In genomic region chr1:37514350-37515184, GRCh38 we compare ENCODE assay signal across 8 cellular contexts. TPM values are rescaled to one million over a fixed set of nuclear protein-coding genes. Genes with fewer than 3 reads are reported as not detected.
DNase-seq lines count a peak whose midpoint lies in the region; ATAC-seq and TF ChIP-seq lines count a peak whose summit lies in the region.

TSS of gene MEAF6 (minus strand) at chr1:37514766. CDS start at chr1:37514746, 20 bp downstream.

- no peaks in the 10 kb centered on the region for H3K27me3 ChIP-seq in BJ (ENCODE audit: control insufficient read depth, insufficient read depth, low read length)
- no peaks in the 10 kb centered on the region for H3K27me3 ChIP-seq in dorsolateral prefrontal cortex

- POLR2A ChIA-PET in BJ (lab: Charles Lee): interaction anchor here (0.6 to 1.2 kb wide), 2 partner anchors 29 to 39 kb away, joined by 5 read pairs; no protein-coding TSS in a partner anchor

- ATAC-seq in GM19043 (IDR thresholded peaks at IDR 0.05; ENCODE audit: low read depth, unreplicated experiment) (peak; percentile 81), HG03378 (IDR thresholded peaks at IDR 0.05; ENCODE audit: unreplicated experiment) (peak; percentile 70)

- CTCF ChIA-PET in BJ (lab: Yijun Ruan, JAX): interaction anchor here (0.6 to 4.8 kb wide), 27 partner anchors 9 to 819 kb away, joined by 3 to 35 read pairs (median 5); partner anchors contain the start of genes CDCA8, DNALI1 and SNIP1

- DNase-seq in BJ (ENCODE audit: low read depth) (no peak), NCI-H526 treated with DMSO at 0.1 percent for 48 hours (lab: John Stamatoyannopoulos, UW) (peak; percentile 94), dorsolateral prefrontal cortex (peak; percentile 57 to 88 (median 71)), lower leg skin (ENCODE audit: low spot score in 2 of 2) (peak; percentile 66 to 96)
- DNase-seq in activated CD4-positive, alpha-beta T cell treated with anti-CD3 and anti-CD28 coated beads, Interleukin-2, amount 50 U/mL, for 48 hours: peak; percentile 78 to 81
- peak; percentile 73 to 77 for DNase-seq in stimulated activated CD4-positive, alpha-beta T cell treated with anti-CD3 and anti-CD28 coated beads, Interleukin-4, amount 100 ng/mL, for 48 hours (ENCODE audit: low read depth in 2 of 2)

- H3K4me3 ChIP-seq in BJ (ENCODE audit: low read depth, low read length) (peak within 1 kb of the TSS; percentile 82), dorsolateral prefrontal cortex (peak within 1 kb of the TSS; percentile 63 to 97 (median 87)), lower leg skin (ENCODE audit: low read depth, poor library complexity, severe bottlenecking) (peak within 1 kb of the TSS; percentile 92)

- TF ChIP-seq POLR2A in lower leg skin (IDR thresholded peaks at IDR 0.05): peak in 1 of 2 donors; percentile 24

- 0 to 1% methylated on average over 61 to 82 of the region's 100 CpGs for WGBS in lower leg skin, 2 donors

- H3K27ac ChIP-seq in dorsolateral prefrontal cortex: peak within 1 kb of the TSS; percentile 53 to 99 (median 94)

- 0 out of 2 replicates have a peak, but pooled peaks cover 1% of the 10 kb centered on the region for H3K36me3 ChIP-seq in BJ (ENCODE audit: control insufficient read depth, insufficient read depth, low read length)

- intact Hi-C loops in dorsolateral prefrontal cortex (cut with DNase I): loop anchor here in 1 of 2 donors (2.0 to 10.0 kb wide), 4 partner anchors 37 to 170 kb away; partner anchors contain the start of genes GNL2 and SNIP1
- intact Hi-C loops in lower leg skin (cut with DNase I; ENCODE audit: low total_unique reads): no loop called here

- TF ChIP-seq CTCF in BJ (IDR thresholded peaks at IDR 0.05; ENCODE audit: insufficient read depth, low read depth, low read length) (no peak), dorsolateral prefrontal cortex (IDR thresholded peaks at IDR 0.05 in 54 of 56, conservative IDR thresholded peaks at IDR 0.05 in 2 of 56; ENCODE audit: low read depth in 1 of 56, partially characterized antibody in 56 of 56) (peak; percentile 25 to 97 (median 76)), lower leg skin (IDR thresholded peaks at IDR 0.05) (no peak)

RNA-seq across cellular contexts. Expression of gene MEAF6, which starts in this region (rescaled TPM):
- 43.1 and 49.6 TPM in 2 replicates for polyA plus RNA-seq in BJ (2011; rRNA removed)
- 7.9 and 9.5 TPM in 2 replicates for polyA minus RNA-seq in BJ (2011; rRNA and poly(A)+ RNA removed)
- total RNA-seq in dorsolateral prefrontal cortex (100 to 1,000 TPM in 57 of 120 experiments, 10 to 100 TPM in 63; 44.2 to 132 (median 98.7) TPM), lower leg skin (10 to 100 TPM; 55.7 to 94.2 (median 77.8) TPM)

Comparison
In these comparisons a context has a peak if more than half of its experiments do, and no peak if none do; other contexts are left out.
1. CTCF ChIP-seq: peak in dorsolateral prefrontal cortex (56 of 56); none in BJ (single experiment) and lower leg skin (0 of 3).
2. Peak in every context shown above with its lines, with median percentiles within 50 percentile points of each other: H3K4me3 ChIP-seq.